ENCODE assay signal across 23 cellular contexts in the genomic region with DNA sequence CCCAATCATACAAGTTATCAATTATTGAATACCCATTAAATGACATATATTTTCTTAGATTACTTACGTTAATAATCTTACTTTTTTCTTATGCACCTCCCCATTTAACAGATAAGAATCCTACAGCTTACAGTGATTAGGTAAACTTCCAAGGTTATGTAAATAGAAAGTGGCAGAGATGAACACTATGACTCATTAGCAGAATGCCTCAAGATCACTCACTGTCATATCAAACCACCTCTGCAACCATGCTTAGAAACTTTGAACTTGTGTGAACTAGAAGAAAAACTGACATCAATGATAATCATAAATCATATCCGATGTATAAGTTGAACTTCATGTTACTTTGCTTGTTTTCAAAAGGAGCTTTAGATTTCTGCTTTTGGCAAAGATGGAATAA.
DNase-seq lines count a peak whose midpoint lies in the region; ATAC-seq and TF ChIP-seq lines count a peak whose summit lies in the region.
"Had no signal": no experiment of that assay in that cellular context is flagged by ENCODE, and none has a peak within 500 bp of the region (broad histone marks: within the 10 kb centered on the region; RNA-seq: fewer than 3 reads in every experiment).

No MANE protein-coding gene starts in this region.

- ATAC-seq in GM18870 (IDR thresholded peaks at IDR 0.05; ENCODE audit: unreplicated experiment) (peak; percentile 84), HG03432 (IDR thresholded peaks at IDR 0.05; ENCODE audit: unreplicated experiment) (peak; percentile 89), body of pancreas (no peak), sciatic nerve (no peak)
- ATAC-seq: gastrocnemius medialis; stimulated activated effector memory CD8-positive, alpha-beta T cell treated with anti-CD3 and anti-CD28 coated beads, Interleukin-12 subunit alpha, Interleukin-12 subunit beta, amount 100 ng/mL, for 72 hours had no signal

- no peaks in the 10 kb centered on the region for H3K36me3 ChIP-seq in body of pancreas (replicated peaks in 1 of 2; ENCODE audit: insufficient read depth in 1 of 2, low read depth in 2 of 2)
- H3K36me3 ChIP-seq: gastrocnemius medialis, prostate gland, vagina had no signal

- TF ChIP-seq POLR2A in body of pancreas (IDR thresholded peaks at IDR 0.05), result no peak

- WGBS in body of pancreas, 2 donors, result 42 to 46% methylated on average over 2 of the region's 2 CpGs

- peak; percentile 4 for DNase-seq in EH (ENCODE audit: low read depth)
- DNase-seq in epithelial cell of esophagus (ENCODE audit: low read depth), result peak; percentile 5
- DNase-seq in NCI-H1930 (lab: John Stamatoyannopoulos, UW), result no peak
- DNase-seq in body of pancreas, result no peak
- DNase-seq in SHP77 (lab: John Stamatoyannopoulos, UW), result no peak
- no peak for DNase-seq in sciatic nerve (ENCODE audit: low spot score)
- DNase-seq: activated CD4-positive, alpha-beta T cell treated with anti-CD3 and anti-CD28 coated beads, Interleukin-2, amount 50 U/mL, for 4 hours; activated CD8-positive, alpha-beta memory T cell treated with anti-CD3 and anti-CD28 coated beads, Interleukin-2, amount 50 U/mL, for 4 hours; activated naive CD8-positive, alpha-beta T cell treated with anti-CD3 and anti-CD28 coated beads, Interleukin-2, amount 10 ng/mL, durations not matched to agents 7 days and 5 days; cerebellar nuclear complex; gastrocnemius medialis; GOT3; islet precursor cell; NCI-H1417 treated with DMSO at 0.1 percent for 48 hours; NCI-H2171; NCI-H524; stimulated activated CD4-positive, alpha-beta T cell treated with anti-CD3 and anti-CD28 coated beads, Interleukin-2, amount 100 ng/mL, for 24 hours had no signal

- H3K27ac ChIP-seq in body of pancreas, result no peak overlapping the region
- H3K27ac ChIP-seq: gastrocnemius medialis, prostate gland, skin epidermis, vagina had no signal

- H3K27me3 ChIP-seq in body of pancreas, result no peaks in the 10 kb centered on the region
- H3K27me3 ChIP-seq: gastrocnemius medialis, vagina had no signal

- H3K9me3 ChIP-seq in body of pancreas, result no peaks in the 10 kb centered on the region
- H3K9me3 ChIP-seq: gastrocnemius medialis, prostate gland, vagina had no signal

- no peak for TF ChIP-seq CTCF in epithelial cell of esophagus (IDR thresholded peaks at IDR 0.05; ENCODE audit: insufficient read depth, low read depth, low read length, missing control alignments)
- no peak for TF ChIP-seq CTCF in body of pancreas (IDR thresholded peaks at IDR 0.05)

- H3K4me3 ChIP-seq in epithelial cell of esophagus (ENCODE audit: low read length) (no peak overlapping the region), body of pancreas (no peak overlapping the region)
- H3K4me3 ChIP-seq: gastrocnemius medialis, prostate gland, skin epidermis, vagina had no signal

- H3K4me1 ChIP-seq in body of pancreas, result no peaks in the 10 kb centered on the region
- H3K4me1 ChIP-seq: gastrocnemius medialis, prostate gland, vagina had no signal

- intact Hi-C loops in body of pancreas (cut with DNase I) (no loop called here), sciatic nerve (cut with DNase I) (no loop called here)

Comparison
In these comparisons a context has a peak if more than half of its experiments do, and no peak if none do; other contexts are left out.
1. DNase-seq: peak in EH (single experiment) and epithelial cell of esophagus (single experiment); none in NCI-H1930 (0 of 2), body of pancreas (0 of 4), SHP77 (0 of 2) and sciatic nerve (single experiment).
2. ATAC-seq: peak in GM18870 (single experiment) and HG03432 (single experiment); none in body of pancreas (single experiment) and sciatic nerve (single experiment).